In the genomic region with DNA sequence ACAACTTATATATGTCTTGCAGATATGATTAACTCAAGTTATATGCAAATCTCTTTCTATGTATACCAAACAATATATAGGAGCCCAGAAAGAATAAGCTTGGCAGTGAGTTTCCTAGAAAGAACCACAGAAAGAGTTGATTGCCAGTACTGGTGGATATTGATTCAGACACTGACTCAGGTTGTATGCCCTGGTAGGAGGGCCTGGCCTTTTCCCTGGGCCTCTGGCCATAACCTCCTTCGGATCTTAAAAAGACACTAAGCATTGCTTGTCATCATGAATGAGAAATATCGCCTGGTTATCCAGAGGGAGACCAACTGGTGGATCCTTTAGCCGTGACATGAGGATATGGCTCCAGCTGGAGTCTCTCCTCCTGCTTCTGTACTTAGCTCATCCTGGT, we compare ENCODE assay signal across 17 cellular contexts.
"Had no signal": no experiment of that assay in that cellular context is flagged by ENCODE, and none has a peak within 500 bp of the region (broad histone marks: within the 10 kb centered on the region; RNA-seq: fewer than 3 reads in every experiment).

No MANE protein-coding gene starts in this region.

- H3K27me3 ChIP-seq: adrenal gland, brain microvascular endothelial cell, foreskin keratinocyte, left lung, transverse colon had no signal

- H3K9me3 Mint-ChIP-seq: activated B cell treated with CpG ODN at 0.5 μM for 24 hours; activated CD4-positive, alpha-beta T cell treated with anti-CD3 and anti-CD28 coated beads, Interleukin-2, amount 10 ng/mL, durations not matched to agents 24 days and 14 days; dendritic cell treated with granulocyte-macrophage colony-stimulating factor and Interleukin-4, amounts not matched to agents 40 ng/mL and 50 ng/mL, for 4 days; stimulated activated memory B cell treated with anti-CD40 and anti-IgM and Interleukin-4, amounts not matched to agents 10 μg/mL and 1 μg/mL and 100 μg/mL, for 72 hours; T-helper 1 cell treated with Interleukin-12 subunit alpha and Interleukin-12 subunit beta and Interleukin-4 antibody, amounts not matched to agents 30 μg/mL and 1 μg/mL, for 36 hours had no signal

- H3K4me2 ChIP-seq: smooth muscle cell had no signal

- H3K36me3 Mint-ChIP-seq: stimulated activated memory B cell treated with anti-CD40 and anti-IgM and Interleukin-4, amounts not matched to agents 10 μg/mL and 1 μg/mL and 100 μg/mL, for 72 hours had no signal

- H3K4me1 Mint-ChIP-seq: activated B cell treated with CpG ODN at 0.5 μM for 24 hours; activated CD4-positive, alpha-beta T cell treated with anti-CD3 and anti-CD28 coated beads, Interleukin-2, amount 10 ng/mL, durations not matched to agents 24 days and 14 days; stimulated activated memory B cell treated with anti-CD40 and anti-IgM and Interleukin-4, amounts not matched to agents 10 μg/mL and 1 μg/mL and 100 μg/mL, for 72 hours had no signal

- H3K9me3 ChIP-seq: adrenal gland, left lung, transverse colon had no signal

- H3K27ac Mint-ChIP-seq: activated B cell treated with CpG ODN at 0.5 μM for 24 hours; activated CD4-positive, alpha-beta T cell treated with anti-CD3 and anti-CD28 coated beads, Interleukin-2, amount 10 ng/mL, durations not matched to agents 24 days and 14 days; dendritic cell treated with granulocyte-macrophage colony-stimulating factor and Interleukin-4, amounts not matched to agents 40 ng/mL and 50 ng/mL, for 4 days; stimulated activated memory B cell treated with anti-CD40 and anti-IgM and Interleukin-4, amounts not matched to agents 10 μg/mL and 1 μg/mL and 100 μg/mL, for 72 hours; T-helper 1 cell treated with Interleukin-12 subunit alpha and Interleukin-12 subunit beta and Interleukin-4 antibody, amounts not matched to agents 30 μg/mL and 1 μg/mL, for 36 hours had no signal

- H3K4me3 ChIP-seq: adrenal gland, left lung, smooth muscle cell, transverse colon had no signal

- ATAC-seq: esophagus mucosa; foreskin keratinocyte; left lung; stimulated activated memory B cell treated with anti-CD40 and anti-IgM and Interleukin-4, amounts not matched to agents 10 μg/mL and 1 μg/mL and 100 μg/mL, for 72 hours had no signal

- FAIRE-seq: endometrium, islet of Langerhans had no signal

- H3K4me1 ChIP-seq: adrenal gland, foreskin keratinocyte had no signal

- H3K36me3 ChIP-seq: adrenal gland, brain microvascular endothelial cell, left lung, transverse colon had no signal

- H3K4me3 Mint-ChIP-seq: activated B cell treated with CpG ODN at 0.5 μM for 24 hours; activated CD4-positive, alpha-beta T cell treated with anti-CD3 and anti-CD28 coated beads, Interleukin-2, amount 10 ng/mL, durations not matched to agents 24 days and 14 days; dendritic cell treated with granulocyte-macrophage colony-stimulating factor and Interleukin-4, amounts not matched to agents 40 ng/mL and 50 ng/mL, for 4 days; stimulated activated memory B cell treated with anti-CD40 and anti-IgM and Interleukin-4, amounts not matched to agents 10 μg/mL and 1 μg/mL and 100 μg/mL, for 72 hours; T-helper 1 cell treated with Interleukin-12 subunit alpha and Interleukin-12 subunit beta and Interleukin-4 antibody, amounts not matched to agents 30 μg/mL and 1 μg/mL, for 36 hours had no signal

- H3K27ac ChIP-seq: adrenal gland, brain microvascular endothelial cell, foreskin keratinocyte, left lung, transverse colon had no signal

- H3K27me3 Mint-ChIP-seq: activated B cell treated with CpG ODN at 0.5 μM for 24 hours; activated CD4-positive, alpha-beta T cell treated with anti-CD3 and anti-CD28 coated beads, Interleukin-2, amount 10 ng/mL, durations not matched to agents 24 days and 14 days; stimulated activated memory B cell treated with anti-CD40 and anti-IgM and Interleukin-4, amounts not matched to agents 10 μg/mL and 1 μg/mL and 100 μg/mL, for 72 hours had no signal

- DNase-seq: activated B cell treated with CpG ODN at 0.5 μM for 24 hours; activated CD4-positive, alpha-beta T cell treated with anti-CD3 and anti-CD28 coated beads, Interleukin-2, amount 10 ng/mL, durations not matched to agents 24 days and 14 days; activated CD8-positive, alpha-beta memory T cell treated with anti-CD3 and anti-CD28 coated beads for 24 hours; activated naive CD4-positive, alpha-beta T cell treated with anti-CD3 and anti-CD28 coated beads, Interleukin-2, amount 50 U/mL, for 16 hours; brain microvascular endothelial cell; cerebellar nuclear complex; foreskin keratinocyte; left lung had no signal
